1 cellular context compared by ENCODE assay signal in the genomic region with DNA sequence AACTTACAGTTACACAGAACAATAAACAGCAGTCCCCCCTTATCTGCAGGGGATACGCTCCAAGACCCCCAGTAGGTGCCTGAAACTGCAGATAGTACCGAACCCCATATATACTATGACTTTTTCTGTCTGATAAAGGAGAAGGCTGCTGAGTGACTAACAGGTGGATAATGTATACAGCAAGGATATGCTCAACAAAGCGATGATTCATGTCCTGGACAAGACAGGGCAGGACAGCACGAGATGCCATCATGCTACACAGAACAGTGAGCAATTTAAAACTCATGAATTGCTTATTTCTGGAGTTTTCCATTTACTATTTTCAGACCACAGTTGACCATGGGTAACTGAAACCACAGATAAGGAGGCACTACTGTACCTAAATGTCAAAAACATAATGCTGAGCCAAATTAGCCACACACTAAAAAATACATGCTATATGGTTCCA.
TF ChIP-seq lines count a peak whose summit lies in the region.

No MANE protein-coding gene starts in this region.

TF ChIP-seq in IMR-90, 13 proteins besides CTCF, POLR2A, EP300 and RAD21 (continued from another document):
- TF ChIP-seq, protein P1, sequence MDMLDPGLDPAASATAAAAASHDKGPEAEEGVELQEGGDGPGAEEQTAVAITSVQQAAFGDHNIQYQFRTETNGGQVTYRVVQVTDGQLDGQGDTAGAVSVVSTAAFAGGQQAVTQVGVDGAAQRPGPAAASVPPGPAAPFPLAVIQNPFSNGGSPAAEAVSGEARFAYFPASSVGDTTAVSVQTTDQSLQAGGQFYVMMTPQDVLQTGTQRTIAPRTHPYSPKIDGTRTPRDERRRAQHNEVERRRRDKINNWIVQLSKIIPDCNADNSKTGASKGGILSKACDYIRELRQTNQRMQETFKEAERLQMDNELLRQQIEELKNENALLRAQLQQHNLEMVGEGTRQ (IDR thresholded peaks at IDR 0.05; ENCODE audit: low read depth, low read length) = no peak
- TF ChIP-seq BHLHE40 (IDR thresholded peaks at IDR 0.05; ENCODE audit: low read depth, low read length) = peak; percentile 97
- TF ChIP-seq MAFK (IDR thresholded peaks at IDR 0.05; ENCODE audit: low read depth, low read length) = peak; percentile 22; the same call in 1 of the 2 replicates
- TF ChIP-seq CEBPB (IDR thresholded peaks at IDR 0.05; ENCODE audit: low read depth, low read length) = peak; percentile 37; the same call in 1 of the 2 replicates
- TF ChIP-seq MAZ (IDR thresholded peaks at IDR 0.05; ENCODE audit: borderline replicate concordance, low read depth, low read length) = no peak
- TF ChIP-seq NFE2L2 (IDR thresholded peaks at IDR 0.05; ENCODE audit: low read depth, low read length) = peak; percentile 26; the same call in 1 of the 2 replicates
- TF ChIP-seq MXI1 (IDR thresholded peaks at IDR 0.05; ENCODE audit: borderline replicate concordance, low read depth, low read length) = peak; percentile 47; the same call in 1 of the 2 replicates
TF ChIP-seq in IMR-90: peak in this region for 7.
